In the genomic region with DNA sequence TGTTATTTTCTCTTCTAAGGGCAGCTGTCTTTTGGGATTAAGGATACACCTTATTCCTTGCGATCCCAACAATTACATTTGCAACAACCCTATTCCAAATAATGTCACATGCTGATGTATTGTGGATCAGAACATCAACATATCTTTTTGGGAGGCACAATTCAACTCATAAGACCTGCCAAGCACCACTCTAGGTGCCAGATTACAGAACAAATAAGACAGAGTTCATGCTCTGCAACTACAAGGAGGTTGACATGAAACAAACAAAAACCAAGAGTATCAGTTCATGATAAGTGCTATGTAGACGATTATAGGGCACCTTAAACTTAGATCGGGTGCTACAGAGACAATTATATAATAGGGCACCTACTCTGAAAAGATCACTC, we compare ENCODE assay signal across 14 cellular contexts.
DNase-seq lines count a peak whose midpoint lies in the region; ATAC-seq and TF ChIP-seq lines count a peak whose summit lies in the region.
"Had no signal": no experiment of that assay in that cellular context is flagged by ENCODE, and none has a peak within 500 bp of the region (broad histone marks: within the 10 kb centered on the region; RNA-seq: fewer than 3 reads in every experiment).

No MANE protein-coding gene starts in this region.

- no peaks in the 10 kb centered on the region for H4K20me1 ChIP-seq in Loucy (ENCODE audit: insufficient read depth, low read length, poor library complexity, severe bottlenecking)
- no peaks in the 10 kb centered on the region for H4K20me1 ChIP-seq in mammary epithelial cell (ENCODE audit: insufficient read depth, low read length)

- TF ChIP-seq CTCF in Loucy (conservative IDR thresholded peaks at IDR 0.05; ENCODE audit: low read length) (no peak), mammary epithelial cell (conservative IDR thresholded peaks at IDR 0.05 in 1 of 2, IDR thresholded peaks at IDR 0.05 in 1 of 2; ENCODE audit: extremely low read depth in 1 of 2, insufficient read depth in 1 of 2, low read depth in 1 of 2, low read length in 2 of 2) (no peak), gastrocnemius medialis (IDR thresholded peaks at IDR 0.05 in 4 of 5, conservative IDR thresholded peaks at IDR 0.05 in 1 of 5) (no peak)

- ATAC-seq in gastrocnemius medialis, result no peak

- H3K36me3 ChIP-seq in Loucy (ENCODE audit: insufficient read depth, low read length) (no peaks in the 10 kb centered on the region), mammary epithelial cell (ENCODE audit: insufficient read depth, low read length) (no peaks in the 10 kb centered on the region), trophoblast cell (ENCODE audit: control insufficient read depth in 1 of 2, insufficient read depth in 2 of 2, low read length in 2 of 2) (no peaks in the 10 kb centered on the region), gastrocnemius medialis (no peaks in the 10 kb centered on the region)
- H3K36me3 ChIP-seq: HAP-1 had no signal

- H3K4me3 ChIP-seq in Loucy (ENCODE audit: low read length, poor library complexity, severe bottlenecking) (no peak overlapping the region), mammary epithelial cell (replicated peaks in 1 of 3; ENCODE audit: insufficient read depth in 1 of 3, low read depth in 2 of 3, low read length in 3 of 3) (no peak overlapping the region), trophoblast cell (ENCODE audit: low read depth, low read length) (no peak overlapping the region), gastrocnemius medialis (no peak overlapping the region)
- H3K4me3 ChIP-seq: HAP-1 had no signal

- no peaks in the 10 kb centered on the region for H3F3A ChIP-seq in Loucy (ENCODE audit: low read depth)

- no peak overlapping the region for H2BK120ac ChIP-seq in trophoblast cell (ENCODE audit: insufficient read depth, low read length, poor library complexity)

- H3K9me3 Mint-ChIP-seq in T-helper 1 cell treated with Interleukin-12 subunit alpha and Interleukin-12 subunit beta and Interleukin-4 antibody, amounts not matched to agents 30 μg/mL and 1 μg/mL, for 36 hours, result no peaks in the 10 kb centered on the region
- H3K9me3 Mint-ChIP-seq: memory B cell had no signal

- H3K23ac ChIP-seq in trophoblast cell (ENCODE audit: low read length), result no peak overlapping the region

- no peaks in the 10 kb centered on the region for H3K9me2 ChIP-seq in Loucy (replicated peaks; ENCODE audit: low read depth, low read length)

- no peak overlapping the region for H3K4me3 Mint-ChIP-seq in T-helper 1 cell treated with Interleukin-12 subunit alpha and Interleukin-12 subunit beta and Interleukin-4 antibody, amounts not matched to agents 30 μg/mL and 1 μg/mL, for 36 hours
- H3K4me3 Mint-ChIP-seq: memory B cell had no signal

- peak overlapping the region; percentile 57 for H2AFZ ChIP-seq in Loucy (ENCODE audit: low read length)
- peak overlapping the region; percentile 66 for H2AFZ ChIP-seq in mammary epithelial cell (ENCODE audit: low read depth, low read length)
- H2AFZ ChIP-seq in trophoblast cell (ENCODE audit: insufficient read depth, low read length, poor library complexity), result no peak overlapping the region

- TF ChIP-seq POLR2A in gastrocnemius medialis (IDR thresholded peaks at IDR 0.05), result no peak

- H3K79me2 ChIP-seq in Loucy (ENCODE audit: insufficient read depth, low read length) (no peaks in the 10 kb centered on the region), mammary epithelial cell (ENCODE audit: insufficient read depth, low read length) (no peaks in the 10 kb centered on the region), trophoblast cell (ENCODE audit: control insufficient read depth, insufficient read depth, low read length, poor library complexity) (no peaks in the 10 kb centered on the region)

- no peak overlapping the region for H2BK5ac ChIP-seq in trophoblast cell (ENCODE audit: low read depth, low read length, poor library complexity)

- no peaks in the 10 kb centered on the region for H3K27me3 ChIP-seq in Loucy (ENCODE audit: insufficient read depth, low read length, poor library complexity, severe bottlenecking)
- H3K27me3 ChIP-seq in mammary epithelial cell (ENCODE audit: insufficient read depth, low read length), result no peaks in the 10 kb centered on the region
- H3K27me3 ChIP-seq in trophoblast cell (ENCODE audit: insufficient read depth, low read length), result no peaks in the 10 kb centered on the region
- H3K27me3 ChIP-seq in gastrocnemius medialis, result no peaks in the 10 kb centered on the region

- H3K4me2 ChIP-seq in Loucy (ENCODE audit: low read depth, low read length, poor library complexity, severe bottlenecking) (no peak overlapping the region), mammary epithelial cell (ENCODE audit: insufficient read depth, low read depth, low read length) (peak overlapping the region; percentile 65), trophoblast cell (ENCODE audit: low read length) (no peak overlapping the region)

- no peak overlapping the region for H2AK5ac ChIP-seq in trophoblast cell (ENCODE audit: low read length)

- H3K4me1 ChIP-seq in Loucy (ENCODE audit: insufficient read depth, low read length, poor library complexity, severe bottlenecking) (peaks cover 21% of the 10 kb centered on the region), mammary epithelial cell (ENCODE audit: insufficient read depth, low read length) (peaks cover 34% of the 10 kb centered on the region), trophoblast cell (ENCODE audit: control insufficient read depth in 1 of 2, insufficient read depth in 2 of 2, low read length in 2 of 2) (peaks cover 10 to 15% of the 10 kb centered on the region in 2 experiments), gastrocnemius medialis (peaks cover 12 to 14% of the 10 kb centered on the region in 2 donors)

- H2BK12ac ChIP-seq in trophoblast cell (ENCODE audit: low read length), result peak overlapping the region; percentile 67

- in situ Hi-C loops in mammary epithelial cell (cut with MboI; ENCODE audit: low sequenced_read_pairs in 2 of 2), result no loop called here
- in situ Hi-C loops in gastrocnemius medialis (cut with MboI; ENCODE audit: low sequenced_read_pairs in 4 of 4), result no loop called here

- no peak overlapping the region for H3K4ac ChIP-seq in trophoblast cell (ENCODE audit: low read depth, low read length)

- H3K9me3 ChIP-seq in Loucy (ENCODE audit: insufficient read depth, low read depth, low read length), result no peaks in the 10 kb centered on the region
- H3K9me3 ChIP-seq in mammary epithelial cell (replicated peaks; ENCODE audit: insufficient read depth, low read length), result no peaks in the 10 kb centered on the region
- no peaks in the 10 kb centered on the region for H3K9me3 ChIP-seq in trophoblast cell (ENCODE audit: insufficient read depth, low read depth, low read length)
- no peaks in the 10 kb centered on the region for H3K9me3 ChIP-seq in gastrocnemius medialis
- H3K9me3 ChIP-seq: HAP-1 had no signal

- H3K18ac ChIP-seq in trophoblast cell (ENCODE audit: low read length), result no peak overlapping the region

- peaks cover 3% of the 10 kb centered on the region for H3K79me1 ChIP-seq in trophoblast cell (ENCODE audit: low read length)

- WGBS in mammary epithelial cell (ENCODE audit: low coverage, missing lambda C conversion rate), result 77% methylated on average over 3 of the region's 3 CpGs
- no CpG with 5 or more reads among the region's 3 CpGs for WGBS in trophoblast cell (ENCODE audit: extremely low coverage, insufficient coverage, insufficient read length)

- BruUV-seq in mammary epithelial cell (replicated peaks; lab: Mats Ljungman, UMichigan), result no TSS peak

- dilution Hi-C loops in mammary epithelial cell (cut with HindIII; ENCODE audit: low sequenced_read_pairs), result no loop called here

- H3K27ac ChIP-seq in mammary epithelial cell (ENCODE audit: insufficient read depth, low read depth, low read length) (peak overlapping the region; percentile 28), trophoblast cell (ENCODE audit: low read depth, low read length) (no peak overlapping the region), gastrocnemius medialis (no peak overlapping the region)

- peaks cover 39% of the 10 kb centered on the region for H3K4me1 Mint-ChIP-seq in T-helper 1 cell treated with Interleukin-12 subunit alpha and Interleukin-12 subunit beta and Interleukin-4 antibody, amounts not matched to agents 30 μg/mL and 1 μg/mL, for 36 hours (ENCODE audit: low read depth)

- no peak overlapping the region for H4K8ac ChIP-seq in trophoblast cell (ENCODE audit: low read depth, low read length)

- CTCF ChIA-PET in mammary epithelial cell (lab: Charles Lee; ENCODE audit: low non-redundant PET), result no interaction called here

- peak overlapping the region; percentile 32 for H3K14ac ChIP-seq in trophoblast cell (ENCODE audit: low read length)

- intact Hi-C loops in mammary epithelial cell (cut with micrococcal nuclease) (loop anchor here (5.0 kb wide), 1 partner anchor 121 kb away; no protein-coding TSS in a partner anchor), gastrocnemius medialis (cut with DNase I; ENCODE audit: low total_unique reads) (no loop called here)

- H3K27ac Mint-ChIP-seq in T-helper 1 cell treated with Interleukin-12 subunit alpha and Interleukin-12 subunit beta and Interleukin-4 antibody, amounts not matched to agents 30 μg/mL and 1 μg/mL, for 36 hours, result peak overlapping the region; percentile 0
- H3K27ac Mint-ChIP-seq: memory B cell had no signal

- no peak for DNase-seq in T-helper 1 cell
- no peak for DNase-seq in mammary epithelial cell
- no peak for DNase-seq in trophoblast cell
- no peak for DNase-seq in anterior cingulate cortex (lab: John Stamatoyannopoulos, UW)
- no peak for DNase-seq in foreskin melanocyte
- no peak for DNase-seq in gastrocnemius medialis
- DNase-seq: activated gamma-delta T cell treated with Interleukin-2 at 50 U/mL for 16 hours; effector CD4-positive, alpha-beta T cell; NCI-H1436 treated with DMSO at 0.1 percent for 48 hours; NCI-H774 had no signal

- H3K27me3 Mint-ChIP-seq in T-helper 1 cell treated with Interleukin-12 subunit alpha and Interleukin-12 subunit beta and Interleukin-4 antibody, amounts not matched to agents 30 μg/mL and 1 μg/mL, for 36 hours (ENCODE audit: low read depth), result no peaks in the 10 kb centered on the region
- H3K27me3 Mint-ChIP-seq: memory B cell had no signal

- no peak overlapping the region for H4K12ac ChIP-seq in trophoblast cell (ENCODE audit: low read depth, low read length)

- H3K9ac ChIP-seq in Loucy (ENCODE audit: low read depth, low read length, poor library complexity, severe bottlenecking), result no peak overlapping the region
- H3K9ac ChIP-seq in mammary epithelial cell (ENCODE audit: insufficient read depth, low read length), result no peak overlapping the region
- no peak overlapping the region for H3K9ac ChIP-seq in trophoblast cell (ENCODE audit: low read length)

- peaks cover 4% of the 10 kb centered on the region for H3K36me3 Mint-ChIP-seq in T-helper 1 cell treated with Interleukin-12 subunit alpha and Interleukin-12 subunit beta and Interleukin-4 antibody, amounts not matched to agents 30 μg/mL and 1 μg/mL, for 36 hours (ENCODE audit: low read depth)
- H3K36me3 Mint-ChIP-seq: memory B cell had no signal

- H4K91ac ChIP-seq in trophoblast cell (ENCODE audit: low read depth, low read length), result no peak overlapping the region
